In genomic region chr22:37849089-37849751, GRCh38 we compare ENCODE assay signal across 1 cellular context.
A peak's percentile ranks its signal among the peaks of the same experiment; 100 is the strongest.
TF ChIP-seq lines count a peak whose summit lies in the region.

TSS of gene EIF3L (plus strand) at chr22:37849419. CDS start at chr22:37849450, 31 bp downstream.

TF ChIP-seq in H1, 55 proteins besides CTCF, POLR2A, EP300 and RAD21 (continued from another document):
- TF ChIP-seq CHD7 (IDR thresholded peaks at IDR 0.05; ENCODE audit: insufficient replicate concordance, low read length) (no peak), GABPA (IDR thresholded peaks at IDR 0.05; ENCODE audit: borderline replicate concordance, insufficient read depth, low read length) (peak; percentile 92), SP4 (IDR thresholded peaks at IDR 0.05; ENCODE audit: low read length) (no peak), POLR2AphosphoS5 (IDR thresholded peaks at IDR 0.05; ENCODE audit: low read depth, low read length) (peak; percentile 97), SRF (IDR thresholded peaks at IDR 0.05; ENCODE audit: low read depth, low read length) (0 out of 2 replicates have a peak, but pooled peaks have one; percentile 32), EGR1 (IDR thresholded peaks at IDR 0.05; ENCODE audit: borderline replicate concordance, low read depth, low read length) (peak; percentile 34; the same call in 1 of the 2 replicates), YY1 (IDR thresholded peaks at IDR 0.05; ENCODE audit: low read depth, low read length) (peak; percentile 90), TAF1 (IDR thresholded peaks at IDR 0.05; ENCODE audit: low read depth, low read length) (peak; percentile 97), MAX (IDR thresholded peaks at IDR 0.05) (0 out of 2 replicates have a peak, but pooled peaks have one; percentile 16), PHF8 (conservative IDR thresholded peaks at IDR 0.05; ENCODE audit: low read depth, low read length) (peak; percentile 86), GTF2F1 (IDR thresholded peaks at IDR 0.05; ENCODE audit: borderline replicate concordance, low read depth, low read length) (peak; percentile 69; the same call in 1 of the 2 replicates), TAF7 (optimal IDR thresholded peaks at IDR 0.05; ENCODE audit: borderline replicate concordance, low read depth, low read length) (peak; percentile 81), EZH2 (IDR thresholded peaks at IDR 0.05; ENCODE audit: low read depth, low read length, severe bottlenecking) (no peak), RBBP5 (IDR thresholded peaks at IDR 0.05; ENCODE audit: borderline replicate concordance, low read depth, low read length) (no peak; the same call in 1 of the 2 replicates), TEAD4 (IDR thresholded peaks at IDR 0.05; ENCODE audit: low read depth, low read length) (no peak), ATF2 (IDR thresholded peaks at IDR 0.05; ENCODE audit: low read length) (no peak), TBP (IDR thresholded peaks at IDR 0.05; ENCODE audit: low read depth, low read length) (peak; percentile 90), SIN3A (conservative IDR thresholded peaks at IDR 0.05 in 1 of 2, IDR thresholded peaks at IDR 0.05 in 1 of 2; ENCODE audit: low read depth in 1 of 2, low read length in 2 of 2) (peak in 1 of 2 experiments; percentile 52; a peak in 2 of 4 replicates)
